In genomic region chr1:11782127-11782708, GRCh38 we compare ENCODE assay signal across 29 cellular contexts. TPM values are rescaled to one million over a fixed set of nuclear protein-coding genes. Genes with fewer than 3 reads are reported as not detected.
"Had no signal": no experiment of that assay in that cellular context is flagged by ENCODE, and none has a peak within 500 bp of the region (broad histone marks: within the 10 kb centered on the region; RNA-seq: fewer than 3 reads in every experiment).

No MANE protein-coding gene starts in this region.

- H3K27ac ChIP-seq: body of pancreas, esophagus squamous epithelium, gastroesophageal sphincter had no signal

- H3K4me3 ChIP-seq: body of pancreas, esophagus squamous epithelium, gastroesophageal sphincter had no signal

- H3K27me3 ChIP-seq: body of pancreas, esophagus squamous epithelium, gastroesophageal sphincter had no signal

- H3K9me3 ChIP-seq: body of pancreas, esophagus squamous epithelium, gastroesophageal sphincter had no signal

- DNase-seq: activated CD4-positive, alpha-beta memory T cell treated with anti-CD3 and anti-CD28 coated beads, Interleukin-2, amount 10 ng/mL, durations not matched to agents 7 days and 5 days; activated CD4-positive, alpha-beta T cell treated with anti-CD3 and anti-CD28 coated beads for 36 hours; activated CD4-positive, alpha-beta T cell treated with anti-CD3 and anti-CD28 coated beads, Interleukin-2, amount 10 ng/mL, durations not matched to agents 24 days and 14 days; activated CD4-positive, CD25-positive, alpha-beta regulatory T cell; activated CD4-positive, CD25-positive, alpha-beta regulatory T cell treated with anti-CD3 and anti-CD28 coated beads, Interleukin-2, amount 50 U/mL, for 72 hours; activated CD8-positive, alpha-beta memory T cell treated with anti-CD3 and anti-CD28 coated beads, Interleukin-2, amount 50 U/mL, for 48 hours; activated gamma-delta T cell treated with Interleukin-2 at 50 U/mL for 16 hours; activated naive CD4-positive, alpha-beta T cell treated with anti-CD3 and anti-CD28 coated beads, Interleukin-2, amount 50 U/mL, for 16 hours; activated naive CD4-positive, alpha-beta T cell treated with Interleukin-2 at 50 U/mL for 16 hours; activated T-cell treated with anti-CD3 and anti-CD28 coated beads for 4 hours; activated T-cell treated with anti-CD3 and anti-CD28 coated beads, Interleukin-2, amount 50 U/mL, for 24 hours; activated T-cell treated with anti-CD3 and anti-CD28 coated beads, Interleukin-2, amount 50 U/mL, for 72 hours; amniotic stem cell; anterior cingulate cortex; body of pancreas; caudate nucleus; cortex of kidney; dermis blood vessel endothelial cell; effector CD4-positive, alpha-beta T cell; effector memory CD8-positive, alpha-beta T cell; erythroblast; esophagus squamous epithelium; foreskin melanocyte; T-helper 1 cell; T-helper 17 cell; T1000 had no signal

- ATAC-seq: activated CD4-positive, alpha-beta T cell treated with anti-CD3 and anti-CD28 coated beads for 36 hours; activated T-cell treated with anti-CD3 and anti-CD28 coated beads, Interleukin-2, amount 50 U/mL, for 72 hours; body of pancreas; effector memory CD8-positive, alpha-beta T cell; gastroesophageal sphincter; T-helper 17 cell had no signal

- H3K36me3 ChIP-seq: esophagus squamous epithelium, gastroesophageal sphincter had no signal

RNA-seq across cellular contexts. Expression of gene C1orf167, which starts 20.2 kb away (rescaled TPM):
- total RNA-seq: activated CD4-positive, alpha-beta T cell treated with anti-CD3 and anti-CD28 coated beads for 36 hours; activated CD4-positive, alpha-beta T cell treated with anti-CD3 and anti-CD28 coated beads, Interleukin-2, amount 10 ng/mL, durations not matched to agents 24 days and 14 days; body of pancreas; chondrocyte; dermis blood vessel endothelial cell; glomerular endothelial cell had no signal
